In the genomic region with DNA sequence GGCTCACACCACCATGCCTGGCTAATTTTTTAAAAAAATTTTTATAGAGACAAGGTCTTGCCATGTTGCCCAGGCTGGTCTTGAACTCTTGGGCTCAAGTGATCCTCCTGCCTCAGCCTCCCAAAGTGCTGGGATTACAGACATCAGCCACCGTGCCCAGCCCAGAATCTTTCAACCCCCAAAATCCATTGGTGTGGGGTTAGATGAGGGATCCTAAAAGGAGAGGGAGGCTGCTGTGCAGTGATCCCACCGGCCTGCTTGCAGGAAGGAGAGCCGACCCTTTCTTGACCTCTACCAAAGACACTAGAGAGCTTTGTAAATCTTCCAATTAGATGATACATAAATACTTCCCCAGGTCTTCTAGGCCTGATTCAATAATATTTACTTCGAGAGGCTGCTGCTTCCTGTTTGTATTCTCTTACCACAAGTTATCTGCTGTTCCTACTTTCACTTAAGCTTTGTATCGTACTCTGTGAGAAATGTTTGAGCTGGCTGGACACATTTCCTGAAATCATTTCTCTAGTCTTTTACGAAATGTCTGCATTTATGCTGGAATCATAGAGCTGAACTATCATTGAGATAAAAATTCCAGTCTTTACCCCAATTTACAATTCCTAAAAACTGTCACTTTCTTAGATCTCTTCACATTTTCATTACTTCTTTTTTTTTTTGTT, we compare ENCODE assay signal across 7 cellular contexts. TPM values are rescaled to one million over a fixed set of nuclear protein-coding genes. Genes with fewer than 3 reads are reported as not detected.
DNase-seq lines count a peak whose midpoint lies in the region; ATAC-seq and TF ChIP-seq lines count a peak whose summit lies in the region.

No MANE protein-coding gene starts in this region.

- 43 to 53% (median 51%) methylated on average over 6 of the region's 6 CpGs for WGBS in heart left ventricle, 4 donors

- H3K27ac ChIP-seq in HCT116 (ENCODE audit: low read depth, low read length) (no peak overlapping the region), heart left ventricle (peak overlapping the region; percentile 59 to 96 (median 71))

- CTCF ChIA-PET in HCT116 (lab: Charles Lee), result no interaction called here
- CTCF ChIA-PET in WTC11 (lab: Charles Lee), result interaction anchor here (1.1 kb wide), 1 partner anchor 120 kb away, joined by 3 read pairs; the partner anchor contains the start of gene VARS2

- peak overlapping the region; percentile 90 for H3K27ac Mint-ChIP-seq in T-helper 2 cell treated with Interferon-gamma antibody and Interleukin-4, amounts not matched to agents 5 μg/mL and 100 μg/mL, for 36 hours
- peak overlapping the region; percentile 96 to 98 for H3K27ac Mint-ChIP-seq in stimulated activated naive CD8-positive, alpha-beta T cell treated with anti-CD3 and anti-CD28 coated beads, Interleukin-15, amount 100 ng/mL, for 72 hours
- H3K27ac Mint-ChIP-seq in WTC11, result no peak overlapping the region

- H3K9ac ChIP-seq in HCT116 (ENCODE audit: low read length), result no peak overlapping the region

- no TSS peak for BruUV-seq in HCT116 (replicated peaks; lab: Mats Ljungman, UMichigan)

- no peaks in the 10 kb centered on the region for H3K27me3 ChIP-seq in HCT116 (ENCODE audit: insufficient read depth, low read length)
- H3K27me3 ChIP-seq in heart left ventricle, result no peaks in the 10 kb centered on the region

- no peak for TF ChIP-seq RAD21 in HCT116 (IDR thresholded peaks at IDR 0.05; ENCODE audit: low read depth)

- H3K9me3 Mint-ChIP-seq in T-helper 2 cell treated with Interferon-gamma antibody and Interleukin-4, amounts not matched to agents 5 μg/mL and 100 μg/mL, for 36 hours, result no peaks in the 10 kb centered on the region
- no peaks in the 10 kb centered on the region for H3K9me3 Mint-ChIP-seq in stimulated activated naive CD8-positive, alpha-beta T cell treated with anti-CD3 and anti-CD28 coated beads, Interleukin-15, amount 100 ng/mL, for 72 hours
- H3K9me3 Mint-ChIP-seq in WTC11, result no peaks in the 10 kb centered on the region

- H3K9me3 ChIP-seq in HCT116 (ENCODE audit: control insufficient read depth in 1 of 2, insufficient read depth in 1 of 2, low read depth in 1 of 2, low read length in 2 of 2) (no peaks in the 10 kb centered on the region), heart left ventricle (no peaks in the 10 kb centered on the region)

- TF ChIP-seq CTCF in HCT116 (IDR thresholded peaks at IDR 0.05 in 2 of 3, conservative IDR thresholded peaks at IDR 0.05 in 1 of 3; ENCODE audit: borderline replicate concordance in 1 of 3, insufficient read depth in 1 of 3, low read depth in 2 of 3, low read length in 2 of 3) (no peak), heart left ventricle (IDR thresholded peaks at IDR 0.05) (no peak), WTC11 (IDR thresholded peaks at IDR 0.05) (no peak)

- peaks cover 40% of the 10 kb centered on the region for H3K4me1 Mint-ChIP-seq in T-helper 2 cell treated with Interferon-gamma antibody and Interleukin-4, amounts not matched to agents 5 μg/mL and 100 μg/mL, for 36 hours (ENCODE audit: low read depth)
- H3K4me1 Mint-ChIP-seq in stimulated activated naive CD8-positive, alpha-beta T cell treated with anti-CD3 and anti-CD28 coated beads, Interleukin-15, amount 100 ng/mL, for 72 hours, result peaks cover 82% of the 10 kb centered on the region
- peaks cover 5% of the 10 kb centered on the region; the same call in 1 of the 2 replicates for H3K4me1 Mint-ChIP-seq in WTC11

- no peak for DNase-seq in HCT116 (ENCODE audit: low read depth, low spot score)
- DNase-seq in T-helper 2 cell treated with Interferon-gamma antibody and Interleukin-4, amounts not matched to agents 5 μg/mL and 100 μg/mL, for 36 hours (ENCODE audit: low spot score), result no peak
- no peak for DNase-seq in heart left ventricle
- DNase-seq in stimulated activated naive CD8-positive, alpha-beta T cell treated with anti-CD3 and anti-CD28 coated beads, Interleukin-15, amount 100 ng/mL, for 72 hours, result peak in 1 of 2 donors; percentile 23
- no peak for DNase-seq in WTC11 (ENCODE audit: low spot score)
- no peak for DNase-seq in HK-2 (ENCODE audit: unreplicated experiment)
- no peak for DNase-seq in activated CD4-positive, alpha-beta T cell treated with anti-CD3 and anti-CD28 coated beads, Interleukin-2, amount 50 U/mL, for 1 hour

- intact Hi-C loops in HCT116 (cut with micrococcal nuclease), result no loop called here
- intact Hi-C loops in heart left ventricle (cut with DNase I), result no loop called here

- peak overlapping the region; percentile 72 for H3K4me3 Mint-ChIP-seq in T-helper 2 cell treated with Interferon-gamma antibody and Interleukin-4, amounts not matched to agents 5 μg/mL and 100 μg/mL, for 36 hours
- peak overlapping the region; percentile 79 to 80 for H3K4me3 Mint-ChIP-seq in stimulated activated naive CD8-positive, alpha-beta T cell treated with anti-CD3 and anti-CD28 coated beads, Interleukin-15, amount 100 ng/mL, for 72 hours
- H3K4me3 Mint-ChIP-seq in WTC11, result no peak overlapping the region

- H3K4me2 ChIP-seq in HCT116 (ENCODE audit: low read length), result no peak overlapping the region

- POLR2A ChIA-PET in HCT116 (lab: Charles Lee) (interaction anchor here (1.1 to 30.6 kb wide), 6 partner anchors 10 to 48 kb away, joined by 3 to 680 read pairs (median 6); partner anchors contain the start of genes FLOT1 and IER3), WTC11 (lab: Charles Lee) (interaction anchor here (0.6 kb wide), 1 partner anchor 113 kb away, joined by 4 read pairs; no protein-coding TSS in a partner anchor)

- no peaks in the 10 kb centered on the region for H4K20me1 ChIP-seq in HCT116 (ENCODE audit: insufficient read depth)

- H3K79me2 ChIP-seq in HCT116 (ENCODE audit: insufficient read depth, low read length), result no peaks in the 10 kb centered on the region

- peaks cover 2% of the 10 kb centered on the region for H3K36me3 Mint-ChIP-seq in T-helper 2 cell treated with Interferon-gamma antibody and Interleukin-4, amounts not matched to agents 5 μg/mL and 100 μg/mL, for 36 hours (ENCODE audit: low read depth)
- H3K36me3 Mint-ChIP-seq in WTC11, result no peaks in the 10 kb centered on the region

- ATAC-seq in HCT116 (no peak), heart left ventricle (peak in 3 of 4 donors; percentile 50 to 71 (median 58)), WTC11 (no peak)
- ATAC-seq in stimulated activated naive CD8-positive, alpha-beta T cell treated with anti-CD3 and anti-CD28 coated beads, Interleukin-15, amount 100 ng/mL, for 72 hours, result peak; percentile 95

- RAD21 ChIA-PET in HCT116 (lab: Charles Lee; ENCODE audit: low non-redundant PET in 1 of 2, low total read pairs in 2 of 2, uncharacterized antibody in 2 of 2, unreplicated experiment in 2 of 2), result no interaction called here

- peak overlapping the region; percentile 71 for H2AFZ ChIP-seq in HCT116 (ENCODE audit: low read depth, low read length, poor library complexity, severe bottlenecking)

- no peaks in the 10 kb centered on the region for H3K9me2 ChIP-seq in HCT116 (ENCODE audit: insufficient read depth)

- H3K27me3 Mint-ChIP-seq in T-helper 2 cell treated with Interferon-gamma antibody and Interleukin-4, amounts not matched to agents 5 μg/mL and 100 μg/mL, for 36 hours (ENCODE audit: low read depth), result no peaks in the 10 kb centered on the region
- H3K27me3 Mint-ChIP-seq in stimulated activated naive CD8-positive, alpha-beta T cell treated with anti-CD3 and anti-CD28 coated beads, Interleukin-15, amount 100 ng/mL, for 72 hours, result no peaks in the 10 kb centered on the region
- H3K27me3 Mint-ChIP-seq in WTC11 (ENCODE audit: low read depth), result peaks cover 34% of the 10 kb centered on the region

- H3K4me3 ChIP-seq in HCT116 (replicated peaks in 1 of 2; ENCODE audit: low read depth in 1 of 2, low read length in 2 of 2) (no peak overlapping the region), heart left ventricle (peak overlapping the region in 1 of 12 donors; percentile 13)

- peaks cover 11 to 33% of the 10 kb centered on the region in 2 experiments; a peak in 3 of 4 replicates for H3K4me1 ChIP-seq in HCT116 (ENCODE audit: control insufficient read depth in 1 of 2, insufficient read depth in 2 of 2, low read length in 2 of 2)
- peaks cover 0 to 34% (median 3%) of the 10 kb centered on the region in 12 donors for H3K4me1 ChIP-seq in heart left ventricle

- TF ChIP-seq POLR2A in HCT116 (IDR thresholded peaks at IDR 0.05; ENCODE audit: borderline replicate concordance, extremely low read depth, insufficient read depth, insufficient read length) (no peak), heart left ventricle (IDR thresholded peaks at IDR 0.05) (no peak)

- H3K36me3 ChIP-seq in HCT116 (ENCODE audit: control insufficient read depth in 1 of 2, insufficient read depth in 2 of 2, low read length in 2 of 2), result no peaks in the 10 kb centered on the region
- no peaks in the 10 kb centered on the region for H3K36me3 ChIP-seq in heart left ventricle

TF ChIP-seq in HCT116, 20 proteins besides CTCF, POLR2A, EP300 and RAD21 (continues in another document):
- TF ChIP-seq SRF (IDR thresholded peaks at IDR 0.05; ENCODE audit: low read depth), result no peak
- no peak for TF ChIP-seq JUND (IDR thresholded peaks at IDR 0.05)
- TF ChIP-seq, protein P1, sequence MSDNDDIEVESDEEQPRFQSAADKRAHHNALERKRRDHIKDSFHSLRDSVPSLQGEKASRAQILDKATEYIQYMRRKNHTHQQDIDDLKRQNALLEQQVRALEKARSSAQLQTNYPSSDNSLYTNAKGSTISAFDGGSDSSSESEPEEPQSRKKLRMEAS (IDR thresholded peaks at IDR 0.05), result no peak
- TF ChIP-seq TCF7L2 (IDR thresholded peaks at IDR 0.05; ENCODE audit: borderline replicate concordance, extremely low read depth, insufficient read depth, insufficient read length), result no peak

TF ChIP-seq in WTC11, 78 proteins besides CTCF, POLR2A, EP300 and RAD21:
- TF ChIP-seq ESRRA (CRISPR knock-in tag; IDR thresholded peaks at IDR 0.05; ENCODE audit: borderline replicate concordance) (no peak), ZNF138 (CRISPR knock-in tag; conservative IDR thresholded peaks at IDR 0.05) (no peak), FOXJ3 (CRISPR knock-in tag; IDR thresholded peaks at IDR 0.05; ENCODE audit: borderline replicate concordance) (no peak)

RNA-seq across cellular contexts. Expression of gene IER3, which starts 49.3 kb away (rescaled TPM):
- total RNA-seq in HCT116 (2021; ENCODE audit: unreplicated experiment) (952 TPM), heart left ventricle (100 to 1,000 TPM in 2 of 9 donors, 10 to 100 TPM in 6, 1 to 10 TPM in 1; 8.7 to 127 (median 69.8) TPM), WTC11 (2021) (61.2 to 82.4 TPM (median 61.5 TPM) in 3 replicates)
- 1,025 and 1,062 TPM in 2 replicates for polyA plus RNA-seq in HCT116 (2012)
- polyA plus RNA-seq in heart left ventricle, result 100 to 1,000 TPM in 1 of 2 donors, 10 to 100 TPM in 1; 33.3 to 119 TPM

RNA-seq across cellular contexts. Expression of gene FLOT1, which starts 51.2 kb away (rescaled TPM):
- 117 TPM for total RNA-seq in HCT116 (2021; ENCODE audit: unreplicated experiment)
- 124 and 132 TPM in 2 replicates for polyA plus RNA-seq in HCT116 (2012)
- total RNA-seq in heart left ventricle, result 100 to 1,000 TPM; 166 to 282 (median 211) TPM
- polyA plus RNA-seq in heart left ventricle, result 100 to 1,000 TPM; 291 to 310 TPM
- total RNA-seq in WTC11 (2021), result 110 to 121 TPM (median 120 TPM) in 3 replicates

Comparison
In these comparisons a context has a peak if more than half of its experiments do, and no peak if none do; other contexts are left out.
1. ATAC-seq: peak in heart left ventricle (3 of 4) and stimulated activated naive CD8-positive, alpha-beta T cell treated with anti-CD3 and anti-CD28 coated beads, Interleukin-15, amount 100 ng/mL, for 72 hours (single experiment); none in HCT116 (single experiment) and WTC11 (single experiment).